Comparison of ENCODE assay signal across 1 cellular context in the genomic region with DNA sequence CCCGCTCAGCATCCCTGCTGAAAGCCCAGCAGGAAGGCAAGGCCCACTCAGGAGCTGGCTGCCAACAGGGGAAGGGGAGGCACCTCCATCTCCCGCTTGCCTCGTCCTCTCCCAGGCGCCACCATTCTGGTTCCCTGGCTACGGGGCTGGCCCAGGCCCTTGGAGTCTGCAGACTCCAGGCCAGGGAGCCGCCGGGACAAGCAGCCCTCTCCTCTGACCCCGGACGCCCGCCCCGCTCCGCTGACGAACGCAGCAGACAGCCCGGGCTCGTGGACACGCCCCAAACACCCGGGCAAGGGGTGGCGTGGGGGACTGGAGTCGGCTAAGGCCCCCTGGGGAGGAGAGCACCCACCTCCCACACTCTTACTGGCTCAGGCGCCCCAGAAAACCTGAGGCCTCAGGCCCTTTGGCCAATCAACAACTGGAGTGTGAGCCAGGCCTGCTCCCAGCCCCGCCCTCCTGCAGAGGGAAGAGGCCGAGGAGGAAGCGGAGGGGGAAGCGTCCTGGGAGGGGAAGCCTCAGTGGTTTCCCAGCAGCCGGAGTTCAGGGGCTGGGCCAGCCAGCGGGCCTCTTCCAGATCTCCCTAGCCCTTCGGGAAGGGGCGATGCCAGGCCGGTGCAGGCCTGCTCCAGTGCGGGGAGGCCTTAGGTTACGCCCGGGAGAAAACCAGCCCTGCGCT.
A peak's percentile ranks its signal among the peaks of the same experiment; 100 is the strongest.
TF ChIP-seq lines count a peak whose summit lies in the region.

No MANE protein-coding gene starts in this region.

TF ChIP-seq in HCT116, 20 proteins besides CTCF, POLR2A, EP300 and RAD21:
- TF ChIP-seq POLR2AphosphoS5 (IDR thresholded peaks at IDR 0.05; ENCODE audit: low read depth, low read length) (peak; percentile 65), TCF7L2 (IDR thresholded peaks at IDR 0.05; ENCODE audit: borderline replicate concordance, extremely low read depth, insufficient read depth, insufficient read length) (peak; percentile 37), EGR1 (IDR thresholded peaks at IDR 0.05; ENCODE audit: low read depth) (no peak)
